ENCODE assay signal across 8 cellular contexts in genomic region chr14:102500190-102500661, GRCh38. TPM values are rescaled to one million over a fixed set of nuclear protein-coding genes. Genes with fewer than 3 reads are reported as not detected.
DNase-seq lines count a peak whose midpoint lies in the region; ATAC-seq and TF ChIP-seq lines count a peak whose summit lies in the region.

No MANE protein-coding gene starts in this region.

- peak overlapping the region; percentile 84 for H3K27ac Mint-ChIP-seq in T-helper 17 cell
- H3K27ac Mint-ChIP-seq in nephron progenitor cell: peak overlapping the region; percentile 24

- peak; percentile 18 for TF ChIP-seq POLR2A in erythroblast (IDR thresholded peaks at IDR 0.05; ENCODE audit: low read length)

- TF ChIP-seq CTCF in nephron progenitor cell (IDR thresholded peaks at IDR 0.05): no peak

- DNase-seq in Ammon's horn (ENCODE audit: low spot score): peak; percentile 57
- DNase-seq in T-helper 17 cell: no peak
- peak; percentile 39 to 43 for DNase-seq in erythroblast (lab: John Stamatoyannopoulos, UW)
- DNase-seq in nephron progenitor cell: no peak
- DNase-seq in occipital lobe (lab: John Stamatoyannopoulos, UW): no peak
- no peak for DNase-seq in iPS-NIHi11 (ENCODE audit: low spot score)

- H3K9me3 ChIP-seq in T-helper 17 cell (ENCODE audit: control insufficient read depth, low read length, poor library complexity, severe bottlenecking): no peaks in the 10 kb centered on the region

- no peak overlapping the region for H3K4me3 Mint-ChIP-seq in T-helper 17 cell
- no peak overlapping the region for H3K4me3 Mint-ChIP-seq in nephron progenitor cell

- H3K4me1 Mint-ChIP-seq in T-helper 17 cell: peaks cover 12% of the 10 kb centered on the region
- H3K4me1 Mint-ChIP-seq in nephron progenitor cell: peaks cover 22% of the 10 kb centered on the region

- peak; percentile 85 for ATAC-seq in T-helper 17 cell
- no peak for ATAC-seq in GM21619 (IDR thresholded peaks at IDR 0.05; ENCODE audit: unreplicated experiment)
- no peak for ATAC-seq in GM21717 (IDR thresholded peaks at IDR 0.05; ENCODE audit: unreplicated experiment)

- H3K9me3 Mint-ChIP-seq in nephron progenitor cell: no peaks in the 10 kb centered on the region

- H3K36me3 Mint-ChIP-seq in T-helper 17 cell (ENCODE audit: low read depth): no peaks in the 10 kb centered on the region
- peaks cover 3% of the 10 kb centered on the region for H3K36me3 Mint-ChIP-seq in nephron progenitor cell (ENCODE audit: low read depth)

- H3K27me3 Mint-ChIP-seq in T-helper 17 cell (no peaks in the 10 kb centered on the region), nephron progenitor cell (ENCODE audit: low read depth, poor library complexity) (no peaks in the 10 kb centered on the region)

RNA-seq across cellular contexts. Expression of gene ANKRD9, which starts 9.3 kb away (rescaled TPM):
- 10 to 100 TPM in 1 of 2 donors, 1 to 10 TPM in 1; 3.3 to 17.6 TPM for total RNA-seq in T-helper 17 cell
- 5.9 TPM for total RNA-seq in occipital lobe

Comparison
In these comparisons a context has a peak if more than half of its experiments do, and no peak if none do; other contexts are left out.
1. DNase-seq: peak in Ammon's horn (single experiment) and erythroblast (2 of 2); none in T-helper 17 cell (0 of 3), nephron progenitor cell (single experiment), occipital lobe (single experiment) and iPS-NIHi11 (single experiment).